Comparison of ENCODE assay signal across 1 cellular context in the genomic region with DNA sequence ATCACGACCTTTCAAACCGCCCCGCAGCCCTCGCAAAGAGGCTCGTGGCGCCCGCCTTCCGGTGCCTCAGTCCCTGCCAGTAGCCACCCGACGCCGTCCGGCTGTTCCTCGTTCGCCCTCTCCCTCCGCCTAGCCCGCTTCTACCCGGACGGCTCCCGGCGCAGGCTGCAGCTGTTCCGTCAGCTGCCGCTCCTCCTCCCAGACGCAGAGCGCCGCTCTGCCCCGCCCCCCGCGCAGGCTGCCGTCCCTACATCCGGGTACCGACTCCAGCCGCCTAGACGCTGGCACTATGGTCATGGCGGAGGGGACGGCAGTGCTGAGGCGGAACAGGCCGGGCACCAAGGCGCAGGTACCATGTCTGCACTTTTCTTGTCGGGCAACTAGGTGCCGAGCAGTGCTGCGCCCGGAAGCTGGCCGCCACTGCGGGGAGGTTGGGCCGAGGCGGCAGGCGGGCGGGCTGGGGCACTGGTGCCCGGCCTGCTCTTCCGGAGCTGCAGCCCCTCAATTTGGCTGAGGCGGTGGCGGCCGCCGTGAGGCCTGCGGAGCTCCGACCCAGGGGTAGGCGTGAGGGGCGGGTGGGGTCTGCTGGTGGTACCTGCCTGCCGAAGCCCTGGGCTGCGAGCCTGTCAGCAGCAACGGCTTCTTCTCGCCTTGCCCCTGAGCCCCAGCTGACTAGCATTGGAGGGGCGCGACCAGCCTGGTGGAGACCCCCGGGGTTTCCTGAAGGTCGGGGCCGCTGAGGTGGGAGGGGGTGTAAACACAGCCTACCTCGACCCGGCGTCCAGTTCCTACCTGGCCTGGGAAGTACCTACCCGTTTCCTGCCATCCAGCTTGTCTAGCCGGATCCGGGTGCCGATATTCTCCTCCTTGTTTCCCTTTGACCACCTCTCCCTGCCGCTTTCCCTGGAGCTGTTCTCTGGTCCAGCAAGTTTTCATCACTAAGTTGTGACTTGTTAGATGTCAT.
TF ChIP-seq lines count a peak whose summit lies in the region.

A gene (plus strand): TSS at position 269 of the 964 bp plus-strand sequence. CDS start 21 bp downstream, at position 290.

TF ChIP-seq in GM12878, 131 proteins besides CTCF, POLR2A, EP300 and RAD21 (continued from another document):
- TF ChIP-seq FOXM1 (IDR thresholded peaks at IDR 0.05; ENCODE audit: low read depth, low read length) (no peak; the same call in 1 of the 2 replicates), MXI1 (IDR thresholded peaks at IDR 0.05; ENCODE audit: low read depth, low read length) (peak; percentile 93)
